17 cellular contexts compared by ENCODE assay signal in the genomic region with DNA sequence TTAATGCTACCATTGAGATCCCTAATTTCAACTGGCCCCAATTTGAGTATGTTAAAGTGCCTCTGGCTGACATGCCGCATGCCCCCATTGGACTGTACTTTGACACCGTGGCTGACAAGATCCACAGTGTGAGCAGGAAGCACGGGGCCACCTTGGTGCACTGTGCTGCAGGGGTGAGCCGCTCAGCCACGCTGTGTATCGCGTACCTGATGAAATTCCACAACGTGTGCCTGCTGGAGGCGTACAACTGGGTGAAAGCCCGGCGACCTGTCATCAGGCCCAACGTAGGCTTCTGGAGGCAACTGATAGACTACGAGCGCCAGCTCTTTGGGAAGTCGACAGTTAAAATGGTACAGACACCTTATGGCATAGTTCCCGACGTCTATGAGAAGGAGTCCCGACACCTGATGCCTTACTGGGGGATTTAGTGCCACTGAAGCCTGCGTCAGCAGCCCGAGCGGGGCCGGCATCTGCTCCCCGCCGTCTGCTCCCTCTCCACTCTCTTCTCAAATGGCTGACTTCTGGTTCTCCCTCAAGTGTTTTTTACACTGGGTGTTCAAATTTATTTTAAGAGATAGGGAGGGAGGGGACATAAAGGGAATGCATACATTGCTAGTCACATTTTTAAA. TPM values are rescaled to one million over a fixed set of nuclear protein-coding genes. Genes with fewer than 3 reads are reported as not detected.
A peak's percentile ranks its signal among the peaks of the same experiment; 100 is the strongest.
DNase-seq lines count a peak whose midpoint lies in the region; ATAC-seq and TF ChIP-seq lines count a peak whose summit lies in the region.
"Had no signal": no experiment of that assay in that cellular context is flagged by ENCODE, and none has a peak within 500 bp of the region (broad histone marks: within the 10 kb centered on the region; RNA-seq: fewer than 3 reads in every experiment).

No MANE protein-coding gene starts in this region.

- H3K27ac ChIP-seq in VCaP: peak overlapping the region; percentile 93
- peak overlapping the region; percentile 35 for H3K27ac ChIP-seq in right atrium auricular region
- no peak overlapping the region for H3K27ac ChIP-seq in MM.1S (ENCODE audit: low read length)
- H3K27ac ChIP-seq in prostate gland: no peak overlapping the region

- peaks cover 3% of the 10 kb centered on the region for H3K36me3 Mint-ChIP-seq in natural killer cell
- H3K36me3 Mint-ChIP-seq in natural killer cell treated with Interleukin-12 subunit alpha and Interleukin-12 subunit beta and Interleukin-15 and Interleukin-18, amount 100 ng/mL, for 72 hours: peaks cover under 1% of the 10 kb centered on the region
- H3K36me3 Mint-ChIP-seq in activated CD8-positive, alpha-beta memory T cell treated with anti-CD3 and anti-CD28 coated beads, Interleukin-2, amount 10 ng/mL, durations not matched to agents 7 days and 5 days: peaks cover 16% of the 10 kb centered on the region

- H3K4me1 ChIP-seq in right atrium auricular region: peaks cover 0 to 23% of the 10 kb centered on the region in 2 donors
- no peaks in the 10 kb centered on the region for H3K4me1 ChIP-seq in MM.1S (ENCODE audit: low read length)
- no peaks in the 10 kb centered on the region for H3K4me1 ChIP-seq in prostate gland (replicated peaks)

- H3K27me3 Mint-ChIP-seq in natural killer cell (ENCODE audit: low read depth in 2 of 2): no peaks in the 10 kb centered on the region
- no peaks in the 10 kb centered on the region for H3K27me3 Mint-ChIP-seq in natural killer cell treated with Interleukin-12 subunit alpha and Interleukin-12 subunit beta and Interleukin-15 and Interleukin-18, amount 100 ng/mL, for 72 hours
- H3K27me3 Mint-ChIP-seq in activated CD8-positive, alpha-beta memory T cell treated with anti-CD3 and anti-CD28 coated beads, Interleukin-2, amount 10 ng/mL, durations not matched to agents 7 days and 5 days: no peaks in the 10 kb centered on the region
- H3K27me3 Mint-ChIP-seq: activated T-helper 17 cell treated with anti-CD3 and anti-CD28 coated beads, Interleukin-2, amount 50 U/mL, for 72 hours; effector memory CD8-positive, alpha-beta T cell had no signal

- H3K27me3 ChIP-seq in right atrium auricular region: no peaks in the 10 kb centered on the region
- H3K27me3 ChIP-seq in MM.1S (replicated peaks; ENCODE audit: insufficient read depth, low read length): no peaks in the 10 kb centered on the region
- H3K27me3 ChIP-seq in prostate gland (replicated peaks; ENCODE audit: insufficient read depth): no peaks in the 10 kb centered on the region

- CTCF ChIA-PET in activated CD8-positive, alpha-beta memory T cell treated with anti-CD3 and anti-CD28 coated beads, Interleukin-2, amount 10 ng/mL, durations not matched to agents 7 days and 5 days (lab: Charles Lee): interaction anchor here (1.3 kb wide), 1 partner anchor 11 kb away, joined by 3 read pairs; no protein-coding TSS in a partner anchor

- peaks cover 22% of the 10 kb centered on the region for H3K79me2 ChIP-seq in MM.1S (ENCODE audit: low read length)

- no peaks in the 10 kb centered on the region for H3K9me2 ChIP-seq in MM.1S (replicated peaks; ENCODE audit: insufficient read depth, low read length)

- H3K4me3 Mint-ChIP-seq in natural killer cell: no peak overlapping the region
- no peak overlapping the region for H3K4me3 Mint-ChIP-seq in natural killer cell treated with Interleukin-12 subunit alpha and Interleukin-12 subunit beta and Interleukin-15 and Interleukin-18, amount 100 ng/mL, for 72 hours
- no peak overlapping the region for H3K4me3 Mint-ChIP-seq in activated CD8-positive, alpha-beta memory T cell treated with anti-CD3 and anti-CD28 coated beads, Interleukin-2, amount 10 ng/mL, durations not matched to agents 7 days and 5 days
- H3K4me3 Mint-ChIP-seq: activated T-helper 17 cell treated with anti-CD3 and anti-CD28 coated beads, Interleukin-2, amount 50 U/mL, for 72 hours; effector memory CD8-positive, alpha-beta T cell had no signal

- H2AFZ ChIP-seq in MM.1S (ENCODE audit: low read length): no peak overlapping the region

- H3F3A ChIP-seq in MM.1S (ENCODE audit: insufficient read depth, low read length): no peaks in the 10 kb centered on the region

- no peak for ATAC-seq in natural killer cell
- no peak for ATAC-seq in natural killer cell treated with Interleukin-12 subunit alpha and Interleukin-12 subunit beta and Interleukin-15 and Interleukin-18, amount 100 ng/mL, for 72 hours
- ATAC-seq in activated CD8-positive, alpha-beta memory T cell treated with anti-CD3 and anti-CD28 coated beads, Interleukin-2, amount 10 ng/mL, durations not matched to agents 7 days and 5 days: no peak
- ATAC-seq: activated T-helper 17 cell treated with anti-CD3 and anti-CD28 coated beads, Interleukin-2, amount 50 U/mL, for 72 hours; effector memory CD8-positive, alpha-beta T cell; sciatic nerve; stimulated activated naive CD8-positive, alpha-beta T cell treated with anti-CD3 and anti-CD28 coated beads, Interleukin-15, Interleukin-2, amounts not matched to agents 100 U/mL and 50 U/mL, for 24 hours had no signal

- DNase-seq in natural killer cell (no peak), right atrium auricular region (ENCODE audit: low spot score) (no peak), MM.1S (no peak), prostate gland (ENCODE audit: low spot score) (no peak)
- no peak for DNase-seq in natural killer cell treated with Interleukin-12 subunit alpha and Interleukin-12 subunit beta and Interleukin-15 and Interleukin-18, amount 100 ng/mL, for 72 hours (ENCODE audit: low spot score)
- DNase-seq in activated CD8-positive, alpha-beta memory T cell treated with anti-CD3 and anti-CD28 coated beads, Interleukin-2, amount 10 ng/mL, durations not matched to agents 7 days and 5 days: no peak
- DNase-seq in NK-92 treated with Interleukin-12 subunit alpha and Interleukin-12 subunit beta, amount 100 ng/mL, for 24 hours (lab: John Stamatoyannopoulos, UW): no peak
- DNase-seq: activated CD4-positive, CD25-positive, alpha-beta regulatory T cell; effector memory CD8-positive, alpha-beta T cell; NCI-H1417 treated with DMSO at 0.1 percent for 48 hours; NCI-H446; stimulated activated naive CD8-positive, alpha-beta T cell treated with anti-CD3 and anti-CD28 coated beads, Interleukin-15, Interleukin-2, amounts not matched to agents 100 U/mL and 50 U/mL, for 24 hours; T-helper 2 cell; trophoblast cell had no signal

- no peaks in the 10 kb centered on the region for H3K9me3 Mint-ChIP-seq in natural killer cell
- no peaks in the 10 kb centered on the region for H3K9me3 Mint-ChIP-seq in natural killer cell treated with Interleukin-12 subunit alpha and Interleukin-12 subunit beta and Interleukin-15 and Interleukin-18, amount 100 ng/mL, for 72 hours
- H3K9me3 Mint-ChIP-seq in activated CD8-positive, alpha-beta memory T cell treated with anti-CD3 and anti-CD28 coated beads, Interleukin-2, amount 10 ng/mL, durations not matched to agents 7 days and 5 days (ENCODE audit: low read depth): no peaks in the 10 kb centered on the region
- H3K9me3 Mint-ChIP-seq: activated T-helper 17 cell treated with anti-CD3 and anti-CD28 coated beads, Interleukin-2, amount 50 U/mL, for 72 hours; effector memory CD8-positive, alpha-beta T cell had no signal

- intact Hi-C loops in natural killer cell (cut with micrococcal nuclease) (no loop called here), prostate gland (cut with DNase I) (no loop called here)

- H3K4me3 ChIP-seq in right atrium auricular region (no peak overlapping the region), MM.1S (ENCODE audit: low read length) (no peak overlapping the region), prostate gland (no peak overlapping the region)

- H3K4me1 Mint-ChIP-seq in natural killer cell: peaks cover 15 to 16% of the 10 kb centered on the region in 2 donors
- peaks cover 0 to 7% of the 10 kb centered on the region in 2 donors for H3K4me1 Mint-ChIP-seq in natural killer cell treated with Interleukin-12 subunit alpha and Interleukin-12 subunit beta and Interleukin-15 and Interleukin-18, amount 100 ng/mL, for 72 hours (ENCODE audit: low read depth in 2 of 2)
- H3K4me1 Mint-ChIP-seq in activated CD8-positive, alpha-beta memory T cell treated with anti-CD3 and anti-CD28 coated beads, Interleukin-2, amount 10 ng/mL, durations not matched to agents 7 days and 5 days: no peaks in the 10 kb centered on the region

- no peaks in the 10 kb centered on the region for H3K9me3 ChIP-seq in right atrium auricular region
- H3K9me3 ChIP-seq in MM.1S (replicated peaks; ENCODE audit: insufficient read depth, low read length): no peaks in the 10 kb centered on the region
- H3K9me3 ChIP-seq in prostate gland: no peaks in the 10 kb centered on the region

- no peak overlapping the region for H3K9ac ChIP-seq in MM.1S (ENCODE audit: low read length)

- no peak for TF ChIP-seq CTCF in natural killer cell (IDR thresholded peaks at IDR 0.05)
- TF ChIP-seq CTCF in VCaP (conservative IDR thresholded peaks at IDR 0.05): no peak
- no peak for TF ChIP-seq CTCF in right atrium auricular region (IDR thresholded peaks at IDR 0.05)
- TF ChIP-seq CTCF in MM.1S (IDR thresholded peaks at IDR 0.05; ENCODE audit: low read length): no peak
- TF ChIP-seq CTCF in prostate gland (IDR thresholded peaks at IDR 0.05): no peak

- no peak for TF ChIP-seq POLR2A in prostate gland (IDR thresholded peaks at IDR 0.05)

- no peaks in the 10 kb centered on the region for H4K20me1 ChIP-seq in MM.1S (ENCODE audit: insufficient read depth, low read length)

- peak overlapping the region; percentile 20 to 38 for H3K27ac Mint-ChIP-seq in natural killer cell
- H3K27ac Mint-ChIP-seq in natural killer cell treated with Interleukin-12 subunit alpha and Interleukin-12 subunit beta and Interleukin-15 and Interleukin-18, amount 100 ng/mL, for 72 hours: no peak overlapping the region
- no peak overlapping the region for H3K27ac Mint-ChIP-seq in activated CD8-positive, alpha-beta memory T cell treated with anti-CD3 and anti-CD28 coated beads, Interleukin-2, amount 10 ng/mL, durations not matched to agents 7 days and 5 days
- H3K27ac Mint-ChIP-seq: activated T-helper 17 cell treated with anti-CD3 and anti-CD28 coated beads, Interleukin-2, amount 50 U/mL, for 72 hours had no signal

- H3K36me3 ChIP-seq in right atrium auricular region (peaks cover 21% of the 10 kb centered on the region), MM.1S (replicated peaks; ENCODE audit: insufficient read depth, low read length) (no peaks in the 10 kb centered on the region; the same call in 1 of the 2 replicates), prostate gland (no peaks in the 10 kb centered on the region)

- H3K4me2 ChIP-seq in MM.1S (ENCODE audit: low read depth, low read length): no peak overlapping the region

- WGBS in prostate gland: 75% methylated on average over 24 of the region's 24 CpGs

RNA-seq across cellular contexts. Expression of a gene that starts 22.9 kb away (rescaled TPM):
- total RNA-seq in natural killer cell (1 to 10 TPM; 5.0 to 9.1 (median 5.3) TPM), right atrium auricular region (10 to 100 TPM; 35.3 to 39.6 TPM), prostate gland (10 to 100 TPM; 28.7 to 31.0 TPM)
- 10 to 100 TPM in 1 of 2 donors, 1 to 10 TPM in 1; 8.2 to 10.2 TPM for total RNA-seq in natural killer cell treated with Interleukin-12 subunit alpha and Interleukin-12 subunit beta and Interleukin-15 and Interleukin-18, amount 100 ng/mL, for 72 hours
- total RNA-seq in activated CD8-positive, alpha-beta memory T cell treated with anti-CD3 and anti-CD28 coated beads, Interleukin-2, amount 10 ng/mL, durations not matched to agents 7 days and 5 days: 10 to 100 TPM; 11.4 to 16.9 TPM

Comparison
In these comparisons a context has a peak if more than half of its experiments do, and no peak if none do; other contexts are left out.
1. H3K27ac Mint-ChIP-seq: peak in natural killer cell (2 of 2); none in natural killer cell treated with Interleukin-12 subunit alpha and Interleukin-12 subunit beta and Interleukin-15 and Interleukin-18, amount 100 ng/mL, for 72 hours (0 of 2) and activated CD8-positive, alpha-beta memory T cell treated with anti-CD3 and anti-CD28 coated beads, Interleukin-2, amount 10 ng/mL, durations not matched to agents 7 days and 5 days (single experiment).
2. H3K27ac ChIP-seq: peak in VCaP (single experiment) and right atrium auricular region (2 of 2); none in MM.1S (single experiment) and prostate gland (0 of 2).